Comparison of ENCODE assay signal across 15 cellular contexts in genomic region chr11:10534331-10534730, GRCh38. TPM values are rescaled to one million over a fixed set of nuclear protein-coding genes. Genes with fewer than 3 reads are reported as not detected.
DNase-seq lines count a peak whose midpoint lies in the region; ATAC-seq and TF ChIP-seq lines count a peak whose summit lies in the region.
"Had no signal": no experiment of that assay in that cellular context is flagged by ENCODE, and none has a peak within 500 bp of the region (broad histone marks: within the 10 kb centered on the region; RNA-seq: fewer than 3 reads in every experiment).

No MANE protein-coding gene starts in this region.

- WGBS in smooth muscle cell (ENCODE audit: low lambda C conversion rate), result 93% methylated on average over 2 of the region's 2 CpGs

- H3K4me1 ChIP-seq in smooth muscle cell (ENCODE audit: low read depth), result no peaks in the 10 kb centered on the region
- H3K4me1 ChIP-seq: BE2C had no signal

- H2AFZ ChIP-seq in smooth muscle cell (ENCODE audit: low read depth), result no peak overlapping the region

- H3F3A ChIP-seq in smooth muscle cell (ENCODE audit: low read depth), result no peaks in the 10 kb centered on the region

- DNase-seq in GDM1 (lab: John Stamatoyannopoulos, UW), result peak; percentile 15
- DNase-seq in KBM-7, result peak; percentile 58
- peak; percentile 63 for DNase-seq in dermis blood vessel endothelial cell
- peak; percentile 7 for DNase-seq in pons (ENCODE audit: low spot score)
- DNase-seq in smooth muscle cell (lab: John Stamatoyannopoulos, UW; ENCODE audit: unreplicated experiment), result no peak
- no peak for DNase-seq in mucosa of gallbladder (ENCODE audit: low spot score)
- DNase-seq: BE2C; CD4-positive, alpha-beta memory T cell; DMS79 treated with DMSO at 0.1 percent for 48 hours; EL; GOT3; H9 had no signal

- no peak overlapping the region for H3K9ac ChIP-seq in smooth muscle cell (ENCODE audit: low read depth)

- H3K79me2 ChIP-seq in smooth muscle cell (ENCODE audit: low read depth), result peaks cover 21% of the 10 kb centered on the region

- H3K36me3 ChIP-seq in smooth muscle cell (ENCODE audit: low read depth), result peaks cover 6% of the 10 kb centered on the region
- H3K36me3 ChIP-seq: BE2C had no signal

- ATAC-seq in HG03442 (IDR thresholded peaks at IDR 0.05; ENCODE audit: unreplicated experiment), result no peak
- ATAC-seq: HepG2 had no signal

- H3K4me2 ChIP-seq in smooth muscle cell, result no peak overlapping the region

- H3K27ac ChIP-seq in smooth muscle cell (ENCODE audit: low read depth), result no peak overlapping the region
- H3K27ac ChIP-seq: C4-2B had no signal

- in situ Hi-C loops in KBM-7 (cut with MboI; ENCODE audit: low pct_unique_long_range_greater_than_20kb, low sequenced_read_pairs), result no loop called here

- no peak for TF ChIP-seq CTCF in smooth muscle cell (IDR thresholded peaks at IDR 0.05; ENCODE audit: borderline replicate concordance, insufficient read depth, poor library complexity, severe bottlenecking)

- H3K27me3 ChIP-seq in smooth muscle cell (ENCODE audit: low read depth), result no peaks in the 10 kb centered on the region
- H3K27me3 ChIP-seq: BE2C had no signal

- H3K4me3 ChIP-seq in smooth muscle cell, result no peak overlapping the region

- H3K9me3 ChIP-seq in smooth muscle cell (replicated peaks; ENCODE audit: low read depth), result no peaks in the 10 kb centered on the region
- H3K9me3 ChIP-seq: BE2C had no signal

- H4K20me1 ChIP-seq in smooth muscle cell (ENCODE audit: low read depth), result peaks cover 8% of the 10 kb centered on the region

RNA-seq across cellular contexts. Expression of gene RNF141, which starts 6.7 kb away (rescaled TPM):
- 42.4 and 50.1 TPM in 2 replicates for total RNA-seq in dermis blood vessel endothelial cell
- total RNA-seq in smooth muscle cell, result 24.4 and 26.6 TPM in 2 replicates
- 16.2 and 26.1 TPM in 2 replicates for polyA plus RNA-seq in smooth muscle cell
- total RNA-seq in mucosa of gallbladder, result 45.1 TPM

RNA-seq across cellular contexts. Expression of gene LYVE1, which starts 34.1 kb away (rescaled TPM):
- total RNA-seq in dermis blood vessel endothelial cell (64.6 and 70.3 TPM in 2 replicates), smooth muscle cell (not detected in 2 replicates), mucosa of gallbladder (19.7 TPM)
- polyA plus RNA-seq in smooth muscle cell, result not detected in 2 replicates
- total RNA-seq: CD4-positive, alpha-beta memory T cell; H9 had no signal
- polyA plus RNA-seq: CD4-positive, alpha-beta memory T cell had no signal

Comparison
In these comparisons a context has a peak if more than half of its experiments do, and no peak if none do; other contexts are left out.
1. DNase-seq: peak in GDM1 (single experiment), KBM-7 (single experiment), dermis blood vessel endothelial cell (single experiment) and pons (single experiment); none in smooth muscle cell (single experiment) and mucosa of gallbladder (single experiment).
2. RNA of gene LYVE1, which starts 34.1 kb away (total RNA-seq): 64.6 to 70.3 TPM in dermis blood vessel endothelial cell and 19.7 TPM in mucosa of gallbladder (single experiment); not detected in smooth muscle cell; every median in the first group is over 10 times any median in the second.